ENCODE assay signal across 16 cellular contexts in genomic region chr7:132226046-132226590, GRCh38.
"Had no signal": no experiment of that assay in that cellular context is flagged by ENCODE, and none has a peak within 500 bp of the region (broad histone marks: within the 10 kb centered on the region; RNA-seq: fewer than 3 reads in every experiment).

No MANE protein-coding gene starts in this region.

- H3K9me3 ChIP-seq: adrenal gland, esophagus muscularis mucosa, lower lobe of right lung, spleen had no signal

- H3K27ac ChIP-seq: adrenal gland, esophagus muscularis mucosa, lower lobe of right lung, spleen had no signal

- H3K36me3 ChIP-seq: adrenal gland, lower lobe of right lung had no signal

- DNase-seq: activated CD4-positive, alpha-beta memory T cell treated with anti-CD3 and anti-CD28 coated beads for 36 hours; activated CD4-positive, alpha-beta T cell treated with anti-CD3 and anti-CD28 coated beads for 36 hours; activated gamma-delta T cell treated with Interleukin-2 at 50 U/mL for 16 hours; activated T-cell treated with anti-CD3 and anti-CD28 coated beads for 4 hours; adrenal gland; effector CD8-positive, alpha-beta T cell; lower lobe of right lung; nephron progenitor cell; occipital lobe; spleen; stimulated activated naive B cell treated with anti-CD40 and anti-IgM and Interleukin-4, amounts not matched to agents 10 μg/mL and 1 μg/mL and 100 μg/mL, for 72 hours; SW 1271; T-helper 2 cell had no signal

- H3K4me1 ChIP-seq: adrenal gland, lower lobe of right lung, spleen had no signal

- H3K27me3 ChIP-seq: adrenal gland, esophagus muscularis mucosa, spleen had no signal

- H3K4me3 ChIP-seq: adrenal gland, esophagus muscularis mucosa, lower lobe of right lung, spleen had no signal

- ATAC-seq: activated CD4-positive, alpha-beta T cell treated with anti-CD3 and anti-CD28 coated beads for 36 hours; activated naive CD4-positive, alpha-beta T cell treated with anti-CD3 and anti-CD28 coated beads, Interleukin-2, amount 50 U/mL, for 72 hours; lower lobe of right lung; sciatic nerve; stimulated activated naive B cell treated with anti-CD40 and anti-IgM and Interleukin-4, amounts not matched to agents 10 μg/mL and 1 μg/mL and 100 μg/mL, for 72 hours had no signal
